Comparison of ENCODE assay signal across 2 cellular contexts in genomic region chr12:20384841-20385240, GRCh38. TPM values are rescaled to one million over a fixed set of nuclear protein-coding genes. Genes with fewer than 3 reads are reported as not detected.
"Had no signal": no experiment of that assay in that cellular context is flagged by ENCODE, and none has a peak within 500 bp of the region (broad histone marks: within the 10 kb centered on the region; RNA-seq: fewer than 3 reads in every experiment).

No MANE protein-coding gene starts in this region.

RNA-seq across cellular contexts. Expression of gene PDE3A, which starts 16.5 kb away (rescaled TPM):
- total RNA-seq: OCI-LY7, PC-9 had no signal
